Comparison of ENCODE assay signal across 10 cellular contexts in the genomic region with DNA sequence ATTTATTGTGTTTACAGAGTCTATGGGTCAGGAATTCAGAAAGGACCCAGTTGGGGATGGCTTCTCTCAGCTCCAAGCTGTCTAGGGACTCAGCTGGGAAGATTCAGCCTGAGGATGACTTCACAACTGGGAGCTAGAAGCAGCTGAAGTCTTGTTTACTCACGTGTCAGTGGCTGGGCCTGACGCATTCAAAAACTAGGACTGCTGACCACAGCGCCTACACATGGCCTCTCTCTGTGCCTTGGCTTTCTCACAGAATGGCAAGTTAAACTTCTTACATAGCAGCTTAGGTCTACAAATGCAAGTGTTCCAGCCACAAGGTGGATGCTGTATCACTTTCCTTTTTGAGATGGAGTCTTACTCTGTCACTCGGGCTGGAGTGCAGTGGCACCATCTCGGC. TPM values are rescaled to one million over a fixed set of nuclear protein-coding genes. Genes with fewer than 3 reads are reported as not detected.
DNase-seq lines count a peak whose midpoint lies in the region; ATAC-seq and TF ChIP-seq lines count a peak whose summit lies in the region.
"Had no signal": no experiment of that assay in that cellular context is flagged by ENCODE, and none has a peak within 500 bp of the region (broad histone marks: within the 10 kb centered on the region; RNA-seq: fewer than 3 reads in every experiment).

No MANE protein-coding gene starts in this region.

- no peak overlapping the region for H3K4me3 Mint-ChIP-seq in activated naive CD4-positive, alpha-beta T cell treated with anti-CD3 and anti-CD28 coated beads for 36 hours
- H3K4me3 Mint-ChIP-seq: neural crest cell had no signal

- no peaks in the 10 kb centered on the region for H3K36me3 Mint-ChIP-seq in activated naive CD4-positive, alpha-beta T cell treated with anti-CD3 and anti-CD28 coated beads for 36 hours (ENCODE audit: low read depth)

- no peaks in the 10 kb centered on the region for H3K9me3 Mint-ChIP-seq in activated naive CD4-positive, alpha-beta T cell treated with anti-CD3 and anti-CD28 coated beads for 36 hours
- H3K9me3 Mint-ChIP-seq: neural crest cell had no signal

- CTCF ChIA-PET in activated naive CD4-positive, alpha-beta T cell treated with anti-CD3 and anti-CD28 coated beads for 36 hours (lab: Charles Lee), result interaction anchor here (0.6 to 1.4 kb wide), 2 partner anchors 58 to 102 kb away, joined by 3 read pairs; no protein-coding TSS in a partner anchor

- H3K4me1 ChIP-seq in left lung (peaks cover 0 to 4% of the 10 kb centered on the region in 2 donors), testis (peaks cover 9% of the 10 kb centered on the region)

- H3K27ac Mint-ChIP-seq in activated naive CD4-positive, alpha-beta T cell treated with anti-CD3 and anti-CD28 coated beads for 36 hours, result no peak overlapping the region

- H3K9me3 ChIP-seq in left lung, result no peaks in the 10 kb centered on the region
- H3K9me3 ChIP-seq in testis, result no peaks in the 10 kb centered on the region

- H3K27ac ChIP-seq in left lung, result no peak overlapping the region
- H3K27ac ChIP-seq in testis, result no peak overlapping the region

- no peak for TF ChIP-seq POLR2A in testis (IDR thresholded peaks at IDR 0.05)

- H3K27me3 ChIP-seq in left lung (no peaks in the 10 kb centered on the region), testis (no peaks in the 10 kb centered on the region)

- ATAC-seq in left lung, result peak; percentile 54

- no peaks in the 10 kb centered on the region for H3K4me1 Mint-ChIP-seq in activated naive CD4-positive, alpha-beta T cell treated with anti-CD3 and anti-CD28 coated beads for 36 hours (ENCODE audit: low read depth)

- H3K36me3 ChIP-seq in left lung, result no peaks in the 10 kb centered on the region
- no peaks in the 10 kb centered on the region for H3K36me3 ChIP-seq in testis (ENCODE audit: low read depth, missing control alignments)

- intact Hi-C loops in left lung (cut with DNase I), result no loop called here
- intact Hi-C loops in testis (cut with DNase I; ENCODE audit: low total_unique reads), result no loop called here
- intact Hi-C loops in activated naive CD4-positive, alpha-beta T cell treated with anti-CD3 and anti-CD28 coated beads for 36 hours (cut with micrococcal nuclease), result no loop called here

- DNase-seq in NCI-H69 (lab: John Stamatoyannopoulos, UW) (peak; percentile 15), dedifferentiated amniotic fluid mesenchymal stem cell (ENCODE audit: extremely low spot score) (peak; percentile 46), left lung (peak in 1 of 2 donors; percentile 44), testis (peak; percentile 24), GDM1 (lab: John Stamatoyannopoulos, UW) (no peak), NCI-H774 (lab: John Stamatoyannopoulos, UW) (no peak)
- DNase-seq in activated naive CD4-positive, alpha-beta T cell treated with anti-CD3 and anti-CD28 coated beads for 36 hours, result no peak
- DNase-seq: NCI-H2227 treated with DMSO at 0.1 percent for 48 hours, SW 1271 had no signal

- WGBS in testis, 2 donors, result 82 to 84% methylated on average over 5 of the region's 5 CpGs

- H3K27me3 Mint-ChIP-seq in activated naive CD4-positive, alpha-beta T cell treated with anti-CD3 and anti-CD28 coated beads for 36 hours (ENCODE audit: low read depth), result no peaks in the 10 kb centered on the region

- H3K4me3 ChIP-seq in left lung, result no peak overlapping the region
- no peak overlapping the region for H3K4me3 ChIP-seq in testis

- TF ChIP-seq CTCF in left lung (IDR thresholded peaks at IDR 0.05) (no peak), testis (IDR thresholded peaks at IDR 0.05) (no peak)

RNA-seq across cellular contexts. Expression of gene PPP2CA, which starts 16.3 kb away (rescaled TPM):
- total RNA-seq in left lung (100 to 1,000 TPM; 109 to 121 TPM), testis (100 to 1,000 TPM; 125 to 214 TPM)
- polyA plus RNA-seq in testis (ENCODE audit: insufficient read depth, low read depth, low replicate concordance), result 105 TPM
- total RNA-seq in activated naive CD4-positive, alpha-beta T cell treated with anti-CD3 and anti-CD28 coated beads for 36 hours, result 100 to 1,000 TPM; 132 to 135 TPM

Comparison
In these comparisons a context has a peak if more than half of its experiments do, and no peak if none do; other contexts are left out.
1. DNase-seq: peak in NCI-H69 (single experiment), dedifferentiated amniotic fluid mesenchymal stem cell (single experiment) and testis (single experiment); none in GDM1 (single experiment), NCI-H774 (single experiment) and activated naive CD4-positive, alpha-beta T cell treated with anti-CD3 and anti-CD28 coated beads for 36 hours (single experiment).